ENCODE assay signal across 10 cellular contexts in the genomic region with DNA sequence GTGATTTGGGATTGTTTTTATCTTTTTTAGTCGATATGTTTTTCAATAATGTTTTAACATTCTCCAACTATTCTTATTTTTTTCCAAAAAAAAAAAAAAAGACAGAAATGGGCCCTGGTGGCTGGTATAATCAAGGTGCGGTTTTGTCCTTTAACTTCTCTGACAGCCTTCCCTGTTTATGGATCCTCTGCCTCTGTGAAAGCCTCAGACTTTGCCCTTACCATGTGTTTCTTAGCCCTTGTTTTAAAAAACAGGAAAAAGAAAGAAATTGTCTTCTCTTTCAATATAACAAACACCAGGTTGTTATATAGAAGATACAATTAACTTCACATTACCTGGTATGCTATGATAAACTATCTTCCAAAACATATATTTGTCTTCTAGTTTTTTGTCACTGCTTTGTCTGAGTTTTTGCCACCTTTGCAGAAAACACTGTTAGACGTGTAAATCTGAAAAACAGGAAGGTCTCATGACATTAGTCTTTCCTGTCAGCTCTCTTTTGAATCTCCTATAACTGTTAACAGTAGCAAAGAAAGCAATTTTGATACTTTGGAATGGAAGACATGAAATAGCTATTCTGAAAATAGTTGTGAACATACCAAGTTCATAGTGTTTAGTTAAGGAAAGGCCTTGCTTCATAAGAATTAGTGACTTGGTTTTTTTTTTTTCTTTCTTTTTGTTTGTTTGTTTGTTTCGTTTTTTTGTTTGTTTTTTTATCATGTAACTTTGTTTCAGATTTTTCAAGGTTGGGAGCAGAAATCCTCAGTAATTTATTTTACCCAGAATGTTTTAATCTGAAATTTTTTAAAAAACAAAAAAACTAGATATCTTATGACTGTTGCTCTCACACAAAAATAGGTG. TPM values are rescaled to one million over a fixed set of nuclear protein-coding genes. Genes with fewer than 3 reads are reported as not detected.
DNase-seq lines count a peak whose midpoint lies in the region; ATAC-seq and TF ChIP-seq lines count a peak whose summit lies in the region.
"Had no signal": no experiment of that assay in that cellular context is flagged by ENCODE, and none has a peak within 500 bp of the region (broad histone marks: within the 10 kb centered on the region; RNA-seq: fewer than 3 reads in every experiment).

No MANE protein-coding gene starts in this region.

- peaks cover 53% of the 10 kb centered on the region for H3K4me1 ChIP-seq in mucosa of descending colon (ENCODE audit: low read depth)

- H3K27ac Mint-ChIP-seq in stimulated activated naive CD8-positive, alpha-beta T cell treated with anti-CD3 and anti-CD28 coated beads, Interleukin-15, Interleukin-2, amounts not matched to agents 100 ng/mL and 50 ng/mL, for 24 hours: peak overlapping the region; percentile 76
- H3K27ac Mint-ChIP-seq in activated naive CD8-positive, alpha-beta T cell treated with anti-CD3 and anti-CD28 coated beads, Interleukin-2, amount 50 U/mL, for 24 hours: peak overlapping the region; percentile 67
- H3K27ac Mint-ChIP-seq: HFFc6 had no signal

- intact Hi-C loops in mucosa of descending colon (cut with DNase I, micrococcal nuclease): loop anchor here in 1 of 2 donors (10.0 kb wide), 1 partner anchor 93 kb away; no protein-coding TSS in a partner anchor

- peaks cover 84% of the 10 kb centered on the region for H3K4me1 Mint-ChIP-seq in stimulated activated naive CD8-positive, alpha-beta T cell treated with anti-CD3 and anti-CD28 coated beads, Interleukin-15, Interleukin-2, amounts not matched to agents 100 ng/mL and 50 ng/mL, for 24 hours (ENCODE audit: low read depth)
- peaks cover 80% of the 10 kb centered on the region for H3K4me1 Mint-ChIP-seq in activated naive CD8-positive, alpha-beta T cell treated with anti-CD3 and anti-CD28 coated beads, Interleukin-2, amount 50 U/mL, for 24 hours

- H3K36me3 Mint-ChIP-seq in stimulated activated naive CD8-positive, alpha-beta T cell treated with anti-CD3 and anti-CD28 coated beads, Interleukin-15, Interleukin-2, amounts not matched to agents 100 ng/mL and 50 ng/mL, for 24 hours (ENCODE audit: low read depth): peaks cover 5% of the 10 kb centered on the region
- peaks cover 2% of the 10 kb centered on the region for H3K36me3 Mint-ChIP-seq in activated naive CD8-positive, alpha-beta T cell treated with anti-CD3 and anti-CD28 coated beads, Interleukin-2, amount 50 U/mL, for 24 hours (ENCODE audit: low read depth)

- no peak for TF ChIP-seq CTCF in mucosa of descending colon (IDR thresholded peaks at IDR 0.05)

- no peak overlapping the region for H3K4me3 ChIP-seq in mucosa of descending colon

- ATAC-seq in stimulated activated naive CD8-positive, alpha-beta T cell treated with anti-CD3 and anti-CD28 coated beads, Interleukin-15, Interleukin-2, amounts not matched to agents 100 U/mL and 50 U/mL, for 24 hours: no peak
- ATAC-seq in activated naive CD8-positive, alpha-beta T cell treated with anti-CD3 and anti-CD28 coated beads, Interleukin-2, amount 50 U/mL, for 24 hours: no peak
- ATAC-seq in mucosa of descending colon (peak; percentile 47), GM21619 (IDR thresholded peaks at IDR 0.05; ENCODE audit: unreplicated experiment) (no peak)

- DNase-seq in stimulated activated naive CD8-positive, alpha-beta T cell treated with anti-CD3 and anti-CD28 coated beads, Interleukin-15, Interleukin-2, amounts not matched to agents 100 U/mL and 50 U/mL, for 24 hours: no peak
- DNase-seq in activated naive CD8-positive, alpha-beta T cell treated with anti-CD3 and anti-CD28 coated beads, Interleukin-2, amount 50 U/mL, for 24 hours: no peak
- DNase-seq in mucosa of descending colon: no peak
- DNase-seq in NCI-H510A treated with DMSO at 0.1 percent for 48 hours (lab: John Stamatoyannopoulos, UW): no peak
- DNase-seq in stimulated activated CD8-positive, alpha-beta memory T cell treated with anti-CD3 and anti-CD28 coated beads, Interleukin-4, amount 100 ng/mL, for 48 hours: no peak
- no peak for DNase-seq in SW480 (ENCODE audit: low spot score)
- DNase-seq: NCI-H82 had no signal

- H3K4me3 Mint-ChIP-seq in stimulated activated naive CD8-positive, alpha-beta T cell treated with anti-CD3 and anti-CD28 coated beads, Interleukin-15, Interleukin-2, amounts not matched to agents 100 ng/mL and 50 ng/mL, for 24 hours: peak overlapping the region; percentile 73
- H3K4me3 Mint-ChIP-seq in activated naive CD8-positive, alpha-beta T cell treated with anti-CD3 and anti-CD28 coated beads, Interleukin-2, amount 50 U/mL, for 24 hours: peak overlapping the region; percentile 9
- H3K4me3 Mint-ChIP-seq: HFFc6 had no signal

- no peaks in the 10 kb centered on the region for H3K36me3 ChIP-seq in mucosa of descending colon (ENCODE audit: low read depth)

- no peaks in the 10 kb centered on the region for H3K27me3 Mint-ChIP-seq in stimulated activated naive CD8-positive, alpha-beta T cell treated with anti-CD3 and anti-CD28 coated beads, Interleukin-15, Interleukin-2, amounts not matched to agents 100 ng/mL and 50 ng/mL, for 24 hours
- no peaks in the 10 kb centered on the region for H3K27me3 Mint-ChIP-seq in activated naive CD8-positive, alpha-beta T cell treated with anti-CD3 and anti-CD28 coated beads, Interleukin-2, amount 50 U/mL, for 24 hours

- H3K9me3 ChIP-seq in mucosa of descending colon: no peaks in the 10 kb centered on the region

- H3K9me3 Mint-ChIP-seq in stimulated activated naive CD8-positive, alpha-beta T cell treated with anti-CD3 and anti-CD28 coated beads, Interleukin-15, Interleukin-2, amounts not matched to agents 100 ng/mL and 50 ng/mL, for 24 hours: no peaks in the 10 kb centered on the region
- H3K9me3 Mint-ChIP-seq in activated naive CD8-positive, alpha-beta T cell treated with anti-CD3 and anti-CD28 coated beads, Interleukin-2, amount 50 U/mL, for 24 hours: no peaks in the 10 kb centered on the region
- H3K9me3 Mint-ChIP-seq: HFFc6 had no signal

RNA-seq across cellular contexts. Expression of a gene that starts 31.7 kb away (rescaled TPM):
- total RNA-seq in mucosa of descending colon: 100 to 1,000 TPM in 1 of 3 donors, 10 to 100 TPM in 2; 43.6 to 103 (median 67.9) TPM

RNA-seq across cellular contexts. Expression of a gene that starts 55.1 kb away (rescaled TPM):
- 10 to 100 TPM; 24.0 to 29.5 (median 26.2) TPM for total RNA-seq in mucosa of descending colon
